Comparison of ENCODE assay signal across 5 cellular contexts in genomic region chr1:16557034-16557433, GRCh38. TPM values are rescaled to one million over a fixed set of nuclear protein-coding genes. Genes with fewer than 3 reads are reported as not detected.
"Had no signal": no experiment of that assay in that cellular context is flagged by ENCODE, and none has a peak within 500 bp of the region (broad histone marks: within the 10 kb centered on the region; RNA-seq: fewer than 3 reads in every experiment).

No MANE protein-coding gene starts in this region.

RNA-seq across cellular contexts. Expression of gene RNU1-1, which starts 42.9 kb away (rescaled TPM):
- total RNA-seq: myocyte had no signal
- polyA plus RNA-seq: hepatocyte; lung; mammary epithelial cell; naive thymus-derived CD4-positive, alpha-beta T cell had no signal
